In genomic region chr4:98181815-98182214, GRCh38 we compare ENCODE assay signal across 16 cellular contexts. TPM values are rescaled to one million over a fixed set of nuclear protein-coding genes. Genes with fewer than 3 reads are reported as not detected.
A peak's percentile ranks its signal among the peaks of the same experiment; 100 is the strongest.
DNase-seq lines count a peak whose midpoint lies in the region; ATAC-seq and TF ChIP-seq lines count a peak whose summit lies in the region.
"Had no signal": no experiment of that assay in that cellular context is flagged by ENCODE, and none has a peak within 500 bp of the region (broad histone marks: within the 10 kb centered on the region; RNA-seq: fewer than 3 reads in every experiment).

No MANE protein-coding gene starts in this region.

- no peak overlapping the region for H3K9ac ChIP-seq in SK-N-SH

- no peak for TF ChIP-seq RAD21 in SK-N-SH (IDR thresholded peaks at IDR 0.05; ENCODE audit: low read length)

- no peaks in the 10 kb centered on the region for H3K27me3 Mint-ChIP-seq in mesothelial cell of epicardium (ENCODE audit: low read depth)
- H3K27me3 Mint-ChIP-seq: activated CD4-positive, alpha-beta memory T cell treated with anti-CD3 and anti-CD28 coated beads for 36 hours had no signal

- no peak overlapping the region for H3K27ac Mint-ChIP-seq in mesothelial cell of epicardium
- H3K27ac Mint-ChIP-seq: activated CD4-positive, alpha-beta memory T cell treated with anti-CD3 and anti-CD28 coated beads for 36 hours; T-helper 1 cell treated with Interleukin-12 subunit alpha and Interleukin-12 subunit beta and Interleukin-4 antibody, amounts not matched to agents 30 μg/mL and 1 μg/mL, for 36 hours had no signal

- CTCF ChIA-PET in HEK293T (lab: Yijun Ruan, JAX) (no interaction called here), SK-N-SH (lab: Yijun Ruan, JAX) (interaction anchor here (1.1 kb wide), 1 partner anchor 89 kb away, joined by 5 read pairs; no protein-coding TSS in a partner anchor), OCI-LY7 (lab: Charles Lee; ENCODE audit: unreplicated experiment) (no interaction called here)

- H3F3A ChIP-seq in SK-N-SH (replicated peaks; ENCODE audit: insufficient read depth) = no peaks in the 10 kb centered on the region

- H3K4me1 ChIP-seq in SK-N-SH (ENCODE audit: control insufficient read depth in 1 of 2, insufficient read depth in 2 of 2, low read depth in 1 of 2, low read length in 1 of 2) = no peaks in the 10 kb centered on the region
- no peaks in the 10 kb centered on the region for H3K4me1 ChIP-seq in OCI-LY7 (ENCODE audit: insufficient read depth, low read length, poor library complexity, severe bottlenecking)
- H3K4me1 ChIP-seq: uterus had no signal

- no peak overlapping the region for H3K4me2 ChIP-seq in SK-N-SH
- no peak overlapping the region for H3K4me2 ChIP-seq in OCI-LY7 (ENCODE audit: low read length)

- H3K9me3 Mint-ChIP-seq in mesothelial cell of epicardium = no peaks in the 10 kb centered on the region
- H3K9me3 Mint-ChIP-seq: activated CD4-positive, alpha-beta memory T cell treated with anti-CD3 and anti-CD28 coated beads for 36 hours; T-helper 1 cell treated with Interleukin-12 subunit alpha and Interleukin-12 subunit beta and Interleukin-4 antibody, amounts not matched to agents 30 μg/mL and 1 μg/mL, for 36 hours had no signal

- BruUV-seq in OCI-LY7 (replicated peaks; lab: Mats Ljungman, UMichigan) = no TSS peak

- no peaks in the 10 kb centered on the region for H3K36me3 ChIP-seq in SK-N-SH (replicated peaks in 1 of 2; ENCODE audit: control insufficient read depth in 1 of 2, insufficient read depth in 2 of 2, low read length in 1 of 2)
- no peaks in the 10 kb centered on the region for H3K36me3 ChIP-seq in OCI-LY7 (ENCODE audit: insufficient read depth, low read length)
- H3K36me3 ChIP-seq: BE2C, uterus had no signal

- TF ChIP-seq EP300 in SK-N-SH (IDR thresholded peaks at IDR 0.05; ENCODE audit: borderline replicate concordance in 1 of 2, low read depth in 1 of 2, low read length in 1 of 2) = no peak

- H4K20me1 ChIP-seq in SK-N-SH (ENCODE audit: insufficient read depth) (no peaks in the 10 kb centered on the region), OCI-LY7 (ENCODE audit: insufficient read depth, low read length) (no peaks in the 10 kb centered on the region)

- H3K4me3 ChIP-seq in AG10803 (ENCODE audit: low read length) (no peak overlapping the region), SK-N-SH (ENCODE audit: low read depth in 2 of 2, low read length in 1 of 2) (no peak overlapping the region), fibroblast of villous mesenchyme (ENCODE audit: low read depth, low read length) (no peak overlapping the region), OCI-LY7 (ENCODE audit: low read depth, low read length, poor library complexity, severe bottlenecking) (no peak overlapping the region)
- H3K4me3 ChIP-seq: uterus had no signal

- no peak for ATAC-seq in GM19023 (IDR thresholded peaks at IDR 0.05; ENCODE audit: unreplicated experiment)
- ATAC-seq: left lobe of liver had no signal

- DNase-seq in AG10803 (ENCODE audit: low read depth) = peak; percentile 11
- peak; percentile 19 for DNase-seq in HEK293T (ENCODE audit: extremely low spot score)
- DNase-seq in SK-N-SH = no peak
- peak; percentile 19 for DNase-seq in fibroblast of villous mesenchyme (ENCODE audit: low read depth)
- no peak for DNase-seq in OCI-LY7 (ENCODE audit: low spot score)
- DNase-seq in mesothelial cell of epicardium (ENCODE audit: low spot score in 2 of 2, unreplicated experiment in 2 of 2) = no peak
- no peak for DNase-seq in activated CD4-positive, alpha-beta T cell treated with anti-CD3 and anti-CD28 coated beads for 1 hour
- DNase-seq: activated CD4-positive, alpha-beta memory T cell treated with anti-CD3 and anti-CD28 coated beads for 36 hours; activated naive CD4-positive, alpha-beta T cell; BE2C; cortex of kidney; NCI-H1694 treated with DMSO at 0.1 percent for 48 hours; uterus had no signal

- H3K4me3 Mint-ChIP-seq in mesothelial cell of epicardium = no peak overlapping the region
- H3K4me3 Mint-ChIP-seq: activated CD4-positive, alpha-beta memory T cell treated with anti-CD3 and anti-CD28 coated beads for 36 hours; T-helper 1 cell treated with Interleukin-12 subunit alpha and Interleukin-12 subunit beta and Interleukin-4 antibody, amounts not matched to agents 30 μg/mL and 1 μg/mL, for 36 hours had no signal

- WGBS in SK-N-SH (ENCODE audit: low lambda C conversion rate) = 63% methylated on average over 3 of the region's 3 CpGs

- H3K9me2 ChIP-seq in SK-N-SH = no peaks in the 10 kb centered on the region
- no peaks in the 10 kb centered on the region for H3K9me2 ChIP-seq in OCI-LY7 (ENCODE audit: insufficient read depth, low read length)

- POLR2A ChIA-PET in HEK293T (lab: Yijun Ruan, JAX) = no interaction called here
- POLR2A ChIA-PET in SK-N-SH (lab: Yijun Ruan, JAX) = no interaction called here
- POLR2A ChIA-PET in OCI-LY7 (lab: Charles Lee) = interaction anchor here (0.6 to 1.5 kb wide), 3 partner anchors 26 to 125 kb away, joined by 3 to 4 read pairs (median 4); no protein-coding TSS in a partner anchor

- intact Hi-C loops in OCI-LY7 (cut with micrococcal nuclease; ENCODE audit: unreplicated experiment) = no loop called here

- no peaks in the 10 kb centered on the region for H3K36me3 Mint-ChIP-seq in mesothelial cell of epicardium
- H3K36me3 Mint-ChIP-seq: activated CD4-positive, alpha-beta memory T cell treated with anti-CD3 and anti-CD28 coated beads for 36 hours had no signal

- no peaks in the 10 kb centered on the region for H3K27me3 ChIP-seq in SK-N-SH (ENCODE audit: insufficient read depth)
- H3K27me3 ChIP-seq: BE2C, uterus had no signal

- TF ChIP-seq CTCF in AG10803 (conservative IDR thresholded peaks at IDR 0.05; ENCODE audit: low read length) (no peak), SK-N-SH (IDR thresholded peaks at IDR 0.05) (no peak), fibroblast of villous mesenchyme (IDR thresholded peaks at IDR 0.05; ENCODE audit: insufficient read depth, low read depth, low read length) (no peak), OCI-LY7 (conservative IDR thresholded peaks at IDR 0.05; ENCODE audit: low read length) (no peak), mesothelial cell of epicardium (IDR thresholded peaks at IDR 0.05; ENCODE audit: unreplicated experiment) (no peak)

- no peaks in the 10 kb centered on the region for H3K4me1 Mint-ChIP-seq in mesothelial cell of epicardium

- H2AFZ ChIP-seq in SK-N-SH (ENCODE audit: low read depth) = no peak overlapping the region
- no peak overlapping the region for H2AFZ ChIP-seq in OCI-LY7 (ENCODE audit: low read length)

- H3K27ac ChIP-seq in SK-N-SH (ENCODE audit: low read depth in 2 of 2, low read length in 1 of 2) (no peak overlapping the region), OCI-LY7 (ENCODE audit: low read depth, low read length, poor library complexity, severe bottlenecking) (no peak overlapping the region)
- H3K27ac ChIP-seq: uterus had no signal

- H3K9me3 ChIP-seq in SK-N-SH (no peaks in the 10 kb centered on the region), OCI-LY7 (ENCODE audit: low read length) (no peaks in the 10 kb centered on the region)
- H3K9me3 ChIP-seq: BE2C, uterus had no signal

- H3K79me2 ChIP-seq in SK-N-SH (ENCODE audit: insufficient read depth) (no peaks in the 10 kb centered on the region), OCI-LY7 (ENCODE audit: insufficient read depth, low read depth, low read length) (no peaks in the 10 kb centered on the region)

TF ChIP-seq in HEK293T, 16 proteins besides CTCF, POLR2A, EP300 and RAD21:
- TF ChIP-seq FOXM1 (IDR thresholded peaks at IDR 0.05; ENCODE audit: borderline replicate concordance) (no peak), SUZ12 (IDR thresholded peaks at IDR 0.05) (no peak), FOXA1 (IDR thresholded peaks at IDR 0.05) (no peak), L3MBTL2 (conservative IDR thresholded peaks at IDR 0.05) (no peak), LEF1 (IDR thresholded peaks at IDR 0.05; ENCODE audit: borderline replicate concordance) (no peak), BHLHE40 (IDR thresholded peaks at IDR 0.05; ENCODE audit: borderline replicate concordance) (no peak), ZNF384 (IDR thresholded peaks at IDR 0.05) (no peak), ARNT (IDR thresholded peaks at IDR 0.05) (no peak), ELF4 (IDR thresholded peaks at IDR 0.05) (no peak), NFRKB (IDR thresholded peaks at IDR 0.05) (no peak), FOXK2 (IDR thresholded peaks at IDR 0.05) (no peak), SP1 (IDR thresholded peaks at IDR 0.05) (no peak)

TF ChIP-seq in SK-N-SH, 30 proteins besides CTCF, POLR2A, EP300 and RAD21:
- TF ChIP-seq IRF3 (IDR thresholded peaks at IDR 0.05; ENCODE audit: low read depth, low read length) (no peak), TAF1 (IDR thresholded peaks at IDR 0.05; ENCODE audit: borderline replicate concordance, low read depth, low read length) (no peak), GATA2 (CRISPR knock-in tag; IDR thresholded peaks at IDR 0.05) (no peak), CHD2 (IDR thresholded peaks at IDR 0.05; ENCODE audit: low read length, partially characterized antibody) (no peak), JUND (IDR thresholded peaks at IDR 0.05) (no peak), RFX5 (IDR thresholded peaks at IDR 0.05; ENCODE audit: low read length) (peak; percentile 96), EZH2phosphoT487 (IDR thresholded peaks at IDR 0.05; ENCODE audit: borderline replicate concordance, low read depth) (no peak)
TF ChIP-seq in SK-N-SH: peak in this region for 1.

RNA-seq across cellular contexts. Expression of gene STPG2, which starts 38.5 kb away (rescaled TPM):
- not detected in 2 replicates for polyA plus RNA-seq in SK-N-SH (2012; rRNA removed)
- polyA plus RNA-seq in SK-N-SH (2012; cell fraction: cytosol; rRNA removed) = 0.03 TPM in 2 replicates
- 0.07 and 0.11 TPM in 2 replicates for polyA plus RNA-seq in SK-N-SH (2012; cell fraction: nucleus; rRNA removed)
- total RNA-seq in fibroblast of villous mesenchyme (under 0.01 and 0.32 TPM in 2 replicates), OCI-LY7 (2022) (not detected in 2 replicates), mesothelial cell of epicardium (0.85 to 0.97 TPM (median 0.88 TPM) in 3 replicates)
- total RNA-seq in OCI-LY7 (2014; rRNA removed; shearing (Covaris generic)) = not detected in 2 replicates
- total RNA-seq: activated CD4-positive, alpha-beta memory T cell treated with anti-CD3 and anti-CD28 coated beads for 36 hours had no signal

Comparison
In these comparisons a context has a peak if more than half of its experiments do, and no peak if none do; other contexts are left out.
1. DNase-seq: peak in AG10803 (single experiment), HEK293T (single experiment) and fibroblast of villous mesenchyme (single experiment); none in SK-N-SH (single experiment), OCI-LY7 (single experiment), mesothelial cell of epicardium (0 of 2) and activated CD4-positive, alpha-beta T cell treated with anti-CD3 and anti-CD28 coated beads for 1 hour (single experiment).